ENCODE assay signal across 8 cellular contexts in the genomic region with DNA sequence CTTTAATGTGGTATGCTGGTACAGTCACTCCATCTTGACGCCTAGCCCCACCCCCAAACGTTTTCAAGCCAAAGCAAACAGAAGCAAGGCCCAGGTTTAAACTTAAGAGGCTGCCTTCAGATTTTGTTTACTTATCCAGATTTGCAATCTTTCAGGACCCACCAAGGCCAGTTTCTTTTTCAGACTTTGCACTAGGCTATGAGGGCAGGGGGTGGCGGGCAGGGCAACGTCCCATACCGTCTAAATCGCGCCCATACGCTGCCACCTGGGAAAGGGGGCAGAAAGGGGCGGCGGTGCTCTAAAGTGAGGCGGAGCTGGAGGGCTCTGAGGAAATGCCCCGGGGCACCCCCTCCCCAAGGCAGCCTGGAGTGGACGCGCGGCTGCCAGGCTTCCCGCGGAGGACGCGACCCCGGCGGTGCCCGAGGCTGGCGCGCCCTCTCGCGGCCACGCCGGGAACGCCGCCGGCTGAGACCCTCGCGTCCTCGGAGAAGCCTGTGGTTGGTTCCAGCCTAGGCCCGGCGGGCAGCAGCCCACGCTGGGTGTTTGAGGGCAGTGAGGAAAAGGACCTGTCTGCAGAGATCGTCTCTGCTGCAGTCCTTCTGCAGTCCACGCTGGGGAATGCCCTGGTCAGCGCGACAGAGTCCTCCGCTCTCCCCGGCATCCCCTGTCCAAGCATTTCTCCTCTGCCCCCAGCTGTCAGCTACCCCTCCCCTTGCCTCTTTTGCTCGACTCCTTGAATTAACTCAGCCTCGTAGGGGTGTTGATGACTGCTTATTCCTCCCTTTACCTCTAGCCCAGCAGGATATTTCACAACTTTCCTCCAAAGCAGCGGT.
A peak's percentile ranks its signal among the peaks of the same experiment; 100 is the strongest.
DNase-seq lines count a peak whose midpoint lies in the region; ATAC-seq, FAIRE-seq and TF ChIP-seq lines count a peak whose summit lies in the region.

No MANE protein-coding gene starts in this region.

- no peak for TF ChIP-seq POLR2A in K562 (conservative IDR thresholded peaks at IDR 0.05)

- H3K9me1 ChIP-seq in K562 (ENCODE audit: control insufficient read depth, insufficient read depth, low read length): no peaks in the 10 kb centered on the region

- H3K4me3 ChIP-seq in DOHH2 (ENCODE audit: low read length) (peak overlapping the region; percentile 66), K562 (no peak overlapping the region)

- no peaks in the 10 kb centered on the region for H3K9me2 ChIP-seq in DOHH2 (replicated peaks; ENCODE audit: control insufficient read depth, low read length)

- POLR2A ChIA-PET in K562 (lab: Yijun Ruan, JAX): no interaction called here

- peak overlapping the region; percentile 74 for H3K4me2 ChIP-seq in DOHH2 (ENCODE audit: low read length)
- peak overlapping the region; percentile 52 for H3K4me2 ChIP-seq in K562 (ENCODE audit: insufficient read depth, low read length)

- intact Hi-C loops in K562 (cut with micrococcal nuclease): loop anchor here (5.0 kb wide), 1 partner anchor 485 kb away; no protein-coding TSS in a partner anchor

- no peak overlapping the region for H3K9ac ChIP-seq in K562 (ENCODE audit: insufficient read depth in 1 of 2, low read depth in 2 of 2, low read length in 2 of 2)

- H3K9me3 ChIP-seq in DOHH2 (ENCODE audit: control insufficient read depth, insufficient read depth, low read length) (no peaks in the 10 kb centered on the region), K562 (replicated peaks; ENCODE audit: control insufficient read depth, insufficient read depth, low read depth, low read length) (no peaks in the 10 kb centered on the region)

- H3K36me3 Mint-ChIP-seq in IgD-negative memory B cell (peaks cover 5% of the 10 kb centered on the region), immature natural killer cell (no peaks in the 10 kb centered on the region)
- no peaks in the 10 kb centered on the region for H3K36me3 Mint-ChIP-seq in T-helper 2 cell treated with Interferon-gamma antibody and Interleukin-4, amounts not matched to agents 5 μg/mL and 100 μg/mL, for 36 hours (ENCODE audit: low read depth)

- no peak for FAIRE-seq in K562 (lab: Jason Lieb, UNC)

- H3K9me3 Mint-ChIP-seq in IgD-negative memory B cell (no peaks in the 10 kb centered on the region), immature natural killer cell (no peaks in the 10 kb centered on the region)
- H3K9me3 Mint-ChIP-seq in T-helper 2 cell treated with Interferon-gamma antibody and Interleukin-4, amounts not matched to agents 5 μg/mL and 100 μg/mL, for 36 hours: no peaks in the 10 kb centered on the region

- peak; percentile 94 for TF ChIP-seq CTCF in DOHH2 (IDR thresholded peaks at IDR 0.05; ENCODE audit: low read depth, low read length, poor library complexity, severe bottlenecking)
- peak; percentile 71 to 80 (median 73) for TF ChIP-seq CTCF in K562 (IDR thresholded peaks at IDR 0.05 in 2 of 3, conservative IDR thresholded peaks at IDR 0.05 in 1 of 3; ENCODE audit: insufficient read depth in 2 of 3, low read depth in 1 of 3, low read length in 3 of 3)

- H3K36me3 ChIP-seq in DOHH2 (ENCODE audit: control insufficient read depth, low read length) (no peaks in the 10 kb centered on the region), K562 (ENCODE audit: control insufficient read depth, insufficient read depth, low read length) (no peaks in the 10 kb centered on the region)

- H3K27me3 ChIP-seq in DOHH2 (ENCODE audit: control insufficient read depth, low read length) (peaks cover 16% of the 10 kb centered on the region; the same call in 1 of the 2 replicates), K562 (ENCODE audit: control insufficient read depth in 2 of 2, insufficient read depth in 2 of 2, low read length in 2 of 2) (no peaks in the 10 kb centered on the region; a peak in 2 of 5 replicates)

- H4K20me1 ChIP-seq in DOHH2 (ENCODE audit: control insufficient read depth, insufficient read depth, low read depth, low read length): no peaks in the 10 kb centered on the region
- H4K20me1 ChIP-seq in K562 (replicated peaks; ENCODE audit: control insufficient read depth, insufficient read depth, low read length): no peaks in the 10 kb centered on the region

- H3F3A ChIP-seq in DOHH2 (ENCODE audit: control insufficient read depth, insufficient read depth): no peaks in the 10 kb centered on the region

- H3K27me3 Mint-ChIP-seq in IgD-negative memory B cell: peaks cover 12% of the 10 kb centered on the region
- H3K27me3 Mint-ChIP-seq in T-helper 2 cell treated with Interferon-gamma antibody and Interleukin-4, amounts not matched to agents 5 μg/mL and 100 μg/mL, for 36 hours (ENCODE audit: low read depth): peaks cover 41% of the 10 kb centered on the region
- peaks cover 0 to 19% (median 3%) of the 10 kb centered on the region in 3 donors for H3K27me3 Mint-ChIP-seq in immature natural killer cell (ENCODE audit: low read depth in 3 of 3)

- no peak overlapping the region for H3K27ac ChIP-seq in DOHH2 (ENCODE audit: low read depth, low read length)
- H3K27ac ChIP-seq in K562 (ENCODE audit: extremely low read depth, low read depth, low read length): no peak overlapping the region

- no peak for TF ChIP-seq EP300 in K562 (IDR thresholded peaks at IDR 0.05; ENCODE audit: low read length)

- H3K4me1 Mint-ChIP-seq in IgD-negative memory B cell (peaks cover 4 to 6% (median 6%) of the 10 kb centered on the region in 3 donors), immature natural killer cell (peaks cover 7 to 8% of the 10 kb centered on the region in 2 donors)
- peaks cover 2% of the 10 kb centered on the region for H3K4me1 Mint-ChIP-seq in T-helper 2 cell treated with Interferon-gamma antibody and Interleukin-4, amounts not matched to agents 5 μg/mL and 100 μg/mL, for 36 hours (ENCODE audit: low read depth)

- ATAC-seq in K562 (peak; percentile 98), HG03460 (IDR thresholded peaks at IDR 0.05; ENCODE audit: unreplicated experiment) (no peak)

- no TSS peak for BruUV-seq in K562 (replicated peaks; lab: Mats Ljungman, UMichigan)

- in situ Hi-C loops in K562 (cut with MboI): no loop called here

- peak; percentile 43 for DNase-seq in T-helper 2 cell treated with Interferon-gamma antibody and Interleukin-4, amounts not matched to agents 5 μg/mL and 100 μg/mL, for 36 hours (ENCODE audit: low spot score)
- DNase-seq in K562 (ENCODE audit: extremely low read depth in 1 of 4, low spot score in 3 of 4) (peak; percentile 38 to 72 (median 68)), immature natural killer cell (peak; percentile 23 to 39 (median 38)), DMS153 (lab: John Stamatoyannopoulos, UW) (no peak)
- DNase-seq in stimulated activated CD4-positive, alpha-beta T cell treated with anti-CD3 and anti-CD28 coated beads, Interleukin-15, amount 100 ng/mL, for 24 hours: peak; percentile 68

- 0 out of 2 replicates have a peak overlapping the region, but pooled peaks have one; percentile 31 for H2AFZ ChIP-seq in K562 (ENCODE audit: low read depth, low read length)

- H3K79me2 ChIP-seq in DOHH2 (ENCODE audit: control insufficient read depth, low read length): no peaks in the 10 kb centered on the region
- no peaks in the 10 kb centered on the region for H3K79me2 ChIP-seq in K562 (ENCODE audit: control insufficient read depth, insufficient read depth, low read length)

- CTCF ChIA-PET in K562 (lab: Yijun Ruan, JAX; ENCODE audit: low intra/inter-chr PET ratio): interaction anchor here (0.6 to 1.2 kb wide), 4 partner anchors 27 to 915 kb away, joined by 3 read pairs; no protein-coding TSS in a partner anchor

- TF ChIP-seq RAD21 in K562 (CRISPR knock-in tag; conservative IDR thresholded peaks at IDR 0.05 in 1 of 2, IDR thresholded peaks at IDR 0.05 in 1 of 2): peak; percentile 90

- peak overlapping the region in 3 of 4 donors; percentile 44 to 50 (median 45) for H3K4me3 Mint-ChIP-seq in IgD-negative memory B cell
- peak overlapping the region; percentile 73 for H3K4me3 Mint-ChIP-seq in T-helper 2 cell treated with Interferon-gamma antibody and Interleukin-4, amounts not matched to agents 5 μg/mL and 100 μg/mL, for 36 hours
- H3K4me3 Mint-ChIP-seq in immature natural killer cell: peak overlapping the region; percentile 62 to 72 (median 67)

- peaks cover 9% of the 10 kb centered on the region for H3K4me1 ChIP-seq in DOHH2 (ENCODE audit: control insufficient read depth, low read length)
- H3K4me1 ChIP-seq in K562 (replicated peaks in 1 of 2; ENCODE audit: control insufficient read depth in 2 of 2, insufficient read depth in 2 of 2, low read length in 2 of 2): peaks cover 0 to 6% of the 10 kb centered on the region in 2 experiments; a peak in 1 of 5 replicates

- H3K27ac Mint-ChIP-seq in IgD-negative memory B cell: no peak overlapping the region
- no peak overlapping the region for H3K27ac Mint-ChIP-seq in T-helper 2 cell treated with Interferon-gamma antibody and Interleukin-4, amounts not matched to agents 5 μg/mL and 100 μg/mL, for 36 hours
- no peak overlapping the region for H3K27ac Mint-ChIP-seq in immature natural killer cell

- 12% methylated on average over 33 of the region's 46 CpGs for WGBS in K562 (ENCODE audit: insufficient coverage, low coverage, missing lambda C conversion rate)

TF ChIP-seq in K562, 482 proteins besides CTCF, POLR2A, EP300 and RAD21 (continues in another document):
- TF ChIP-seq MEF2A (IDR thresholded peaks at IDR 0.05; ENCODE audit: control insufficient read depth, low read depth, low read length) (no peak), ZBTB7A (IDR thresholded peaks at IDR 0.05; ENCODE audit: borderline replicate concordance, control insufficient read depth, low read depth, low read length) (peak; percentile 58; the same call in 1 of the 2 replicates), YBX1 (IDR thresholded peaks at IDR 0.05) (no peak), RB1 (IDR thresholded peaks at IDR 0.05; ENCODE audit: low read depth) (peak; percentile 76; the same call in 1 of the 2 replicates), TAF15 (IDR thresholded peaks at IDR 0.05; ENCODE audit: low read depth, low read length) (no peak), HNRNPUL1 (IDR thresholded peaks at IDR 0.05; ENCODE audit: low read length) (no peak), MTA3 (IDR thresholded peaks at IDR 0.05; ENCODE audit: borderline replicate concordance) (peak; percentile 36; the same call in 1 of the 2 replicates), RBM14 (IDR thresholded peaks at IDR 0.05; ENCODE audit: borderline replicate concordance, insufficient read depth, low read depth, low read length) (no peak), ZNF717 (CRISPR knock-in tag; IDR thresholded peaks at IDR 0.05) (no peak)
- TF ChIP-seq, protein P1, sequence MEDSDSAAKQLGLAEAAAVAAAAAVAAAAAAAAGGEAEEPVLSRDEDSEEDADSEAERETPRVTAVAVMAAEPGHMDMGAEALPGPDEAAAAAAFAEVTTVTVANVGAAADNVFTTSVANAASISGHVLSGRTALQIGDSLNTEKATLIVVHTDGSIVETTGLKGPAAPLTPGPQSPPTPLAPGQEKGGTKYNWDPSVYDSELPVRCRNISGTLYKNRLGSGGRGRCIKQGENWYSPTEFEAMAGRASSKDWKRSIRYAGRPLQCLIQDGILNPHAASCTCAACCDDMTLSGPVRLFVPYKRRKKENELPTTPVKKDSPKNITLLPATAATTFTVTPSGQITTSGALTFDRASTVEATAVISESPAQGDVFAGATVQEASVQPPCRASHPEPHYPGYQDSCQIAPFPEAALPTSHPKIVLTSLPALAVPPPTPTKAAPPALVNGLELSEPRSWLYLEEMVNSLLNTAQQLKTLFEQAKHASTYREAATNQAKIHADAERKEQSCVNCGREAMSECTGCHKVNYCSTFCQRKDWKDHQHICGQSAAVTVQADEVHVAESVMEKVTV (CRISPR knock-in tag; IDR thresholded peaks at IDR 0.05): peak; percentile 80
